ENCODE assay signal across 1 cellular context in genomic region chr2:47404356-47404755, GRCh38.
TF ChIP-seq lines count a peak whose summit lies in the region.

No MANE protein-coding gene starts in this region.

TF ChIP-seq in GM12878, 131 proteins besides CTCF, POLR2A, EP300 and RAD21 (continued from another document):
- TF ChIP-seq CEBPZ (IDR thresholded peaks at IDR 0.05; ENCODE audit: low read depth, low read length) = no peak
